ENCODE assay signal across 15 cellular contexts in the genomic region with DNA sequence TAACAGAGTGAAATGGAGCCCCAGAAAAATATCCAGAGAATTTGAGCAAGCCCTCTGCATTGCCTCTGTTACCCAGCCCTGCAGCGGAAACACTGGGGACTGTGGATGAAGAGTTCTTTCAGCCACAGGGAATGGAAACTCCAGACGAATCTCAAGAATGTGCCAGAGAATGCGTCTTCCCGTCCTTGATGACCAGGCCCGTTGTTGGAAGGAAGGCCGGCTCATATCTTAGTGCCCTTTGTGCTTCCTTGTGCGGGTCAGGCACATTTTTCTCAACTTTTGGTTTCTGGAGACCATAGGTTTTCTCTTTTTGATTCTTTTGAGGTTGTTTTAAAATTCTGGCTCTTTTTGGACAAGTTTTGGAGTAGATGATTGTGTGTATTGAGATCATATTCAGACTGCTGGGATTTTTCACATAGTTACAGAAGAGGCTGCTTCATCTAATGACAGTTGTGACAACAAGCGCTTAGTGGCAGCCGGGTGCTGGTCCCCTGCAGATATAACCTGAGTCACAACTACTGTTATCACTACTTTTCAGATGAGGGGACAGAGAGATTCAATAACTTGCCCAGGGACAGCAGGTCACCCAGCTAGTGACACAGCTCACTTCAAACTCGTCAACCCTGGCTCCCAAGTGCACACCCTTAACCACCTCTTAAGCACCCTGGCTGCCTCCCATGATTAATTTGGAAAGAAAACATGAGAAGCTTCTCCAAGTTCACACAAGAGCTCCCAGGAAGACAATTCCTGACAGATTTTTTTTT. TPM values are rescaled to one million over a fixed set of nuclear protein-coding genes. Genes with fewer than 3 reads are reported as not detected.
A peak's percentile ranks its signal among the peaks of the same experiment; 100 is the strongest.
DNase-seq lines count a peak whose midpoint lies in the region; ATAC-seq and TF ChIP-seq lines count a peak whose summit lies in the region.
"Had no signal": no experiment of that assay in that cellular context is flagged by ENCODE, and none has a peak within 500 bp of the region (broad histone marks: within the 10 kb centered on the region; RNA-seq: fewer than 3 reads in every experiment).

No MANE protein-coding gene starts in this region.

- peaks cover 93% of the 10 kb centered on the region for H3K4me1 Mint-ChIP-seq in activated naive CD4-positive, alpha-beta T cell treated with anti-CD3 and anti-CD28 coated beads, Interleukin-2, amount 50 U/mL, for 24 hours

- H3K27me3 ChIP-seq in esophagus muscularis mucosa, result no peaks in the 10 kb centered on the region
- H3K27me3 ChIP-seq: ovary had no signal

- no peak for TF ChIP-seq CTCF in esophagus muscularis mucosa (IDR thresholded peaks at IDR 0.05)

- intact Hi-C loops in esophagus muscularis mucosa (cut with DNase I), result no loop called here

- H3K27me3 Mint-ChIP-seq in activated naive CD4-positive, alpha-beta T cell treated with anti-CD3 and anti-CD28 coated beads, Interleukin-2, amount 50 U/mL, for 24 hours, result no peaks in the 10 kb centered on the region

- peak overlapping the region; percentile 84 for H3K27ac Mint-ChIP-seq in activated naive CD4-positive, alpha-beta T cell treated with anti-CD3 and anti-CD28 coated beads, Interleukin-2, amount 50 U/mL, for 24 hours
- H3K27ac Mint-ChIP-seq: WTC11 had no signal

- no peak for DNase-seq in activated naive CD4-positive, alpha-beta T cell (lab: John Stamatoyannopoulos, UW)
- DNase-seq in RPMI7951 (ENCODE audit: low read depth) (peak; percentile 38), esophagus muscularis mucosa (ENCODE audit: extremely low spot score) (no peak), GM19240 (ENCODE audit: insufficient read length, low spot score) (no peak)
- DNase-seq: activated effector memory CD4-positive, alpha-beta T cell treated with Interleukin-2 at 50 U/mL for 16 hours; IMR-90; NCI-H1092; ovary; stimulated activated CD4-positive, alpha-beta T cell treated with anti-CD3 and anti-CD28 coated beads, Interleukin-12 subunit alpha, Interleukin-12 subunit beta, amount 100 ng/mL, for 4 hours had no signal

- H3K4me3 Mint-ChIP-seq in activated naive CD4-positive, alpha-beta T cell treated with anti-CD3 and anti-CD28 coated beads, Interleukin-2, amount 50 U/mL, for 24 hours, result no peak overlapping the region
- H3K4me3 Mint-ChIP-seq: WTC11 had no signal

- H3K27ac ChIP-seq in esophagus muscularis mucosa (replicated peaks in 1 of 4) (peak overlapping the region in 3 of 4 donors; percentile 47 to 78 (median 48)), temporal lobe (ENCODE audit: low read depth, low read length) (peak overlapping the region; percentile 85)
- H3K27ac ChIP-seq: ovary, suprapubic skin had no signal

- TF ChIP-seq POLR2A in esophagus muscularis mucosa (IDR thresholded peaks at IDR 0.05; ENCODE audit: low read depth), result no peak

- H3K9me3 ChIP-seq in esophagus muscularis mucosa, result no peaks in the 10 kb centered on the region
- H3K9me3 ChIP-seq: ovary, suprapubic skin had no signal

- 82% methylated on average over 10 of the region's 10 CpGs for WGBS in esophagus muscularis mucosa

- H3K36me3 ChIP-seq in esophagus muscularis mucosa, result no peaks in the 10 kb centered on the region
- H3K36me3 ChIP-seq: ovary, suprapubic skin had no signal

- ATAC-seq in HG02973 (IDR thresholded peaks at IDR 0.05; ENCODE audit: unreplicated experiment) (no peak), HG03045 (IDR thresholded peaks at IDR 0.05; ENCODE audit: unreplicated experiment) (no peak)
- ATAC-seq: WTC11 had no signal

- peaks cover 28% of the 10 kb centered on the region for H3K36me3 Mint-ChIP-seq in activated naive CD4-positive, alpha-beta T cell treated with anti-CD3 and anti-CD28 coated beads, Interleukin-2, amount 50 U/mL, for 24 hours

- no peak for TF ChIP-seq EP300 in esophagus muscularis mucosa (IDR thresholded peaks at IDR 0.05)

- peaks cover 6% of the 10 kb centered on the region for H3K9me3 Mint-ChIP-seq in activated naive CD4-positive, alpha-beta T cell treated with anti-CD3 and anti-CD28 coated beads, Interleukin-2, amount 50 U/mL, for 24 hours

- no peak overlapping the region for H3K4me3 ChIP-seq in esophagus muscularis mucosa
- H3K4me3 ChIP-seq: ovary, suprapubic skin had no signal

- peaks cover 17 to 38% (median 25%) of the 10 kb centered on the region in 4 donors for H3K4me1 ChIP-seq in esophagus muscularis mucosa

RNA-seq across cellular contexts. Expression of a gene that starts 15.7 kb away (rescaled TPM):
- total RNA-seq in RPMI7951 (2014; rRNA removed; shearing (Covaris generic)), result not detected in 2 replicates
- total RNA-seq in esophagus muscularis mucosa (10 to 100 TPM; 23.3 to 46.2 (median 36.6) TPM), temporal lobe (not detected)
- total RNA-seq: IMR-90 had no signal

Comparison
In these comparisons a context has a peak if more than half of its experiments do, and no peak if none do; other contexts are left out.
1. RNA of a gene that starts 15.7 kb away (total RNA-seq): 23.3 to 46.2 TPM in esophagus muscularis mucosa; not detected in RPMI7951 and not detected in temporal lobe (single experiment); every median in the first group is over 10 times any median in the second.